Comparison of ENCODE assay signal across 1 cellular context in genomic region chr4:176342384-176342783, GRCh38.
TF ChIP-seq lines count a peak whose summit lies in the region.

No MANE protein-coding gene starts in this region.

TF ChIP-seq in IMR-90, 13 proteins besides CTCF, POLR2A, EP300 and RAD21 (continued from another document):
- no peak for TF ChIP-seq ELK1 (IDR thresholded peaks at IDR 0.05; ENCODE audit: borderline replicate concordance, low read depth, low read length)
- TF ChIP-seq BHLHE40 (IDR thresholded peaks at IDR 0.05; ENCODE audit: low read depth, low read length), result no peak
- TF ChIP-seq FOS (IDR thresholded peaks at IDR 0.05; ENCODE audit: low read depth, low read length), result no peak
- no peak for TF ChIP-seq CHD1 (IDR thresholded peaks at IDR 0.05; ENCODE audit: low read depth, low read length)
- TF ChIP-seq SMC3 (IDR thresholded peaks at IDR 0.05; ENCODE audit: low read depth, low read length), result no peak
